ENCODE assay signal across 1 cellular context in the genomic region with DNA sequence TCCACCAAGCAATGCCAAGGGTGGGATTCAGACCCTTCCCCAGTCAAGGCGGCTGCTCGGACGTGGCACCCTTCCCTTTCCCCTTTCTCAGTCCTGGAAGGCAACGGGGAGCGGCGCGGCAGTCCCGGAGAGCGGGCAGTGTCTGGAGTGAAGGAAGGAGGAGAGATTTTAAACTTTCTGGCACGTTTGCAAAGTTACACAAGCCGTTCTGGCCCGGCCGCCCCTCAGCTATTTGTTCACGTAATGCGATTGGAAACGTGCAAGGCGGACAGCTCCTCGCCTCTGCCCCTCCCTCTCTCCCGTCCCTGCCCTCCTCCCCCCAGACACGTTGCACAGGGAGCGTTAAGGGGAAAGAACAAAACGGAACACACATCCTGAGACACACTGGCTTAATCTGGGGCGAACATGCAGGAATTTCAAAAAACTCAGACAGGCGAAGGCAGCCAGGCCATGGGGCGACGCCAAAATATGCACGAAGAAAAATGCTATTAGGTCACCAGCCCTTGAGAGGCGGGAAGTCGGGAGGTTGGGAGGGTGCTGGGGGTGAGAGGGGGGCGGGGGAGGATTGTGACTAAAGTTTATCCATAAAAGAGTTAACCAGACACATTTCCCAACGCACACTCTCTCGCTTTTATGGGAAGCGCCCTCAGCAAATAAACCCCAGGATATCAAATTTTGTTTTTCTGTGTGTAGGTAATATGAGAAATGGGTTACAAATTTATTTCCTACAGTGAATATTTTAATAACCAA.
TF ChIP-seq lines count a peak whose summit lies in the region.

A gene with protein sequence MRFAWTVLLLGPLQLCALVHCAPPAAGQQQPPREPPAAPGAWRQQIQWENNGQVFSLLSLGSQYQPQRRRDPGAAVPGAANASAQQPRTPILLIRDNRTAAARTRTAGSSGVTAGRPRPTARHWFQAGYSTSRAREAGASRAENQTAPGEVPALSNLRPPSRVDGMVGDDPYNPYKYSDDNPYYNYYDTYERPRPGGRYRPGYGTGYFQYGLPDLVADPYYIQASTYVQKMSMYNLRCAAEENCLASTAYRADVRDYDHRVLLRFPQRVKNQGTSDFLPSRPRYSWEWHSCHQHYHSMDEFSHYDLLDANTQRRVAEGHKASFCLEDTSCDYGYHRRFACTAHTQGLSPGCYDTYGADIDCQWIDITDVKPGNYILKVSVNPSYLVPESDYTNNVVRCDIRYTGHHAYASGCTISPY (minus strand): TSS at position 144 of the 750 bp plus-strand sequence. CDS start 274 bp downstream, outside the sequence.

TF ChIP-seq in IMR-90, 13 proteins besides CTCF, POLR2A, EP300 and RAD21:
- TF ChIP-seq SMC3 (IDR thresholded peaks at IDR 0.05; ENCODE audit: low read depth, low read length) (0 out of 2 replicates have a peak, but pooled peaks have one; percentile 3), BHLHE40 (IDR thresholded peaks at IDR 0.05; ENCODE audit: low read depth, low read length) (peak; percentile 98), FOS (IDR thresholded peaks at IDR 0.05; ENCODE audit: low read depth, low read length) (no peak), MXI1 (IDR thresholded peaks at IDR 0.05; ENCODE audit: borderline replicate concordance, low read depth, low read length) (peak; percentile 93), MAFK (IDR thresholded peaks at IDR 0.05; ENCODE audit: low read depth, low read length) (no peak), NFE2L2 (IDR thresholded peaks at IDR 0.05; ENCODE audit: low read depth, low read length) (0 out of 2 replicates have a peak, but pooled peaks have one; percentile 15), RFX5 (IDR thresholded peaks at IDR 0.05; ENCODE audit: low read depth, low read length) (peak; percentile 48; the same call in 1 of the 2 replicates), CHD1 (IDR thresholded peaks at IDR 0.05; ENCODE audit: low read depth, low read length) (no peak; the same call in 1 of the 2 replicates), RCOR1 (IDR thresholded peaks at IDR 0.05; ENCODE audit: insufficient replicate concordance, low read length) (no peak), MAZ (IDR thresholded peaks at IDR 0.05; ENCODE audit: borderline replicate concordance, low read depth, low read length) (peak; percentile 100), CEBPB (IDR thresholded peaks at IDR 0.05; ENCODE audit: low read depth, low read length) (peak; percentile 89)
- TF ChIP-seq, protein P1, sequence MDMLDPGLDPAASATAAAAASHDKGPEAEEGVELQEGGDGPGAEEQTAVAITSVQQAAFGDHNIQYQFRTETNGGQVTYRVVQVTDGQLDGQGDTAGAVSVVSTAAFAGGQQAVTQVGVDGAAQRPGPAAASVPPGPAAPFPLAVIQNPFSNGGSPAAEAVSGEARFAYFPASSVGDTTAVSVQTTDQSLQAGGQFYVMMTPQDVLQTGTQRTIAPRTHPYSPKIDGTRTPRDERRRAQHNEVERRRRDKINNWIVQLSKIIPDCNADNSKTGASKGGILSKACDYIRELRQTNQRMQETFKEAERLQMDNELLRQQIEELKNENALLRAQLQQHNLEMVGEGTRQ (IDR thresholded peaks at IDR 0.05; ENCODE audit: low read depth, low read length) = no peak
- TF ChIP-seq, protein P2, sequence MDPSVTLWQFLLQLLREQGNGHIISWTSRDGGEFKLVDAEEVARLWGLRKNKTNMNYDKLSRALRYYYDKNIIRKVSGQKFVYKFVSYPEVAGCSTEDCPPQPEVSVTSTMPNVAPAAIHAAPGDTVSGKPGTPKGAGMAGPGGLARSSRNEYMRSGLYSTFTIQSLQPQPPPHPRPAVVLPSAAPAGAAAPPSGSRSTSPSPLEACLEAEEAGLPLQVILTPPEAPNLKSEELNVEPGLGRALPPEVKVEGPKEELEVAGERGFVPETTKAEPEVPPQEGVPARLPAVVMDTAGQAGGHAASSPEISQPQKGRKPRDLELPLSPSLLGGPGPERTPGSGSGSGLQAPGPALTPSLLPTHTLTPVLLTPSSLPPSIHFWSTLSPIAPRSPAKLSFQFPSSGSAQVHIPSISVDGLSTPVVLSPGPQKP (IDR thresholded peaks at IDR 0.05; ENCODE audit: borderline replicate concordance, low read depth, low read length) = no peak
